Comparison of ENCODE assay signal across 8 cellular contexts in the genomic region with DNA sequence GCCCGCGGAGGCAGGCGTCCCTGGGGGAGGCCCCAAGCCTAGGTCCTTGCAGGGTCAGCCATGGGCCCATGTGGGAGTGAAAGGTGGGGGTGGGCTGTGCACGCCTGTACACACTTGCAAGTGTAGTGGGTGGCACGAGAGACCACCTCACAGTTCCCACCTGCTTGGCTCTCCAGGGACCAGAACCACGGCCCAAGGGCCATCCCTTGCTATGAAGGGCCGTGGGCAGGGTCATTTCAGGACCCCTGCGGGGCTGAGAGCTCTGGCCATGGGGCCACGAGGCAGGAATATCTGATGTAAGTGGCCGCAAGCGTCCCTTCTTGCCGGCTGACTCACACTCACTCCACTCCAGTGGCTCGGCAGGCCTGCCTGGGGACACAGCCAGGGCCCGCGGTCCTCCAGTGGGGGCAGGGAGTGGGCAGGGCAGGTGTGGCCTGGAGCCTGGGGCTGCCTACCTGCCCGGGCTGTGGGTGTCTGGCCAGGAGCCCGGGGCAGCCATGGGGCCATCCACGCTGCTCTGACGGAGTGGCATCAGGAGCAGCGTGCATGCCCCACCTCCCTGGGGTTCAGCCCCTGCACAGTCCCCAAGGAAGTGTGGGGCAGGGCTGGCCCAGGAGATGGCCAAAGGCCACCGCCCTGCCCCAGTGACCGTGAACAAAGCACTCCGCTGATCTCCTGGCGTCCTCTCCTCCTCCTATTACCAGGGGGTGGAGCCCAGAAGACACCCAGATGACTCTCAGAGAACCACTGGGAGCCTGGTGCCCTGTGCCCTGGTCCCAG. TPM values are rescaled to one million over a fixed set of nuclear protein-coding genes. Genes with fewer than 3 reads are reported as not detected.
DNase-seq lines count a peak whose midpoint lies in the region; ATAC-seq and TF ChIP-seq lines count a peak whose summit lies in the region.

No MANE protein-coding gene starts in this region.

- no peaks in the 10 kb centered on the region for H3K9me3 ChIP-seq in ectodermal cell (ENCODE audit: control insufficient read depth, low read length)

- H3K27ac ChIP-seq in ectodermal cell (ENCODE audit: insufficient read depth, low read depth, low read length, poor library complexity, severe bottlenecking) (peak overlapping the region; percentile 96), urinary bladder (ENCODE audit: low read depth) (peak overlapping the region; percentile 99)

- no peaks in the 10 kb centered on the region for H3K27me3 Mint-ChIP-seq in activated CD4-positive, alpha-beta T cell treated with anti-CD3 and anti-CD28 coated beads, Interleukin-2, amount 10 ng/mL, durations not matched to agents 7 days and 5 days
- no peaks in the 10 kb centered on the region for H3K27me3 Mint-ChIP-seq in mesothelial cell of epicardium (ENCODE audit: low read depth)

- peak overlapping the region; percentile 95 for H3K27ac Mint-ChIP-seq in activated CD4-positive, alpha-beta T cell treated with anti-CD3 and anti-CD28 coated beads, Interleukin-2, amount 10 ng/mL, durations not matched to agents 7 days and 5 days
- peak overlapping the region; percentile 99 for H3K27ac Mint-ChIP-seq in mesothelial cell of epicardium

- ATAC-seq in GM19452 (IDR thresholded peaks at IDR 0.05; ENCODE audit: unreplicated experiment), result no peak
- no peak for ATAC-seq in GM18870 (IDR thresholded peaks at IDR 0.05; ENCODE audit: unreplicated experiment)

- DNase-seq in activated CD4-positive, alpha-beta T cell treated with anti-CD3 and anti-CD28 coated beads, Interleukin-2, amount 10 ng/mL, durations not matched to agents 7 days and 5 days, result no peak
- DNase-seq in activated CD4-positive, alpha-beta T cell treated with anti-CD3 and anti-CD28 coated beads, Interleukin-2, amount 50 U/mL, for 1 hour, result no peak
- DNase-seq in RPMI7951 (ENCODE audit: low read depth) (peak; percentile 88), mesothelial cell of epicardium (ENCODE audit: low spot score in 2 of 2, unreplicated experiment in 2 of 2) (no peak)

- peaks cover 60% of the 10 kb centered on the region for H3K4me1 Mint-ChIP-seq in activated CD4-positive, alpha-beta T cell treated with anti-CD3 and anti-CD28 coated beads, Interleukin-2, amount 10 ng/mL, durations not matched to agents 7 days and 5 days
- H3K4me1 Mint-ChIP-seq in mesothelial cell of epicardium, result peaks cover 45% of the 10 kb centered on the region

- CTCF ChIA-PET in activated CD4-positive, alpha-beta T cell treated with anti-CD3 and anti-CD28 coated beads, Interleukin-2, amount 10 ng/mL, durations not matched to agents 7 days and 5 days (lab: Charles Lee), result interaction anchor here (0.6 to 2.8 kb wide), 3 partner anchors 8 to 127 kb away, joined by 3 to 12 read pairs (median 4); no protein-coding TSS in a partner anchor

- POLR2A ChIA-PET in activated CD4-positive, alpha-beta T cell treated with anti-CD3 and anti-CD28 coated beads, Interleukin-2, amount 10 ng/mL, durations not matched to agents 7 days and 5 days (lab: Charles Lee), result no interaction called here

- 72 to 74% methylated on average over 24 of the region's 24 CpGs for WGBS in ectodermal cell, 2 experiments
- 41% methylated on average over 24 of the region's 24 CpGs for WGBS in urinary bladder

- H3K4me3 ChIP-seq in ectodermal cell (ENCODE audit: insufficient read depth, low read depth, low read length), result peak overlapping the region; percentile 14
- H3K4me3 ChIP-seq in urinary bladder (ENCODE audit: low read depth, low read length), result no peak overlapping the region

- H3K36me3 ChIP-seq in ectodermal cell (ENCODE audit: control insufficient read depth, insufficient read depth, low read length), result no peaks in the 10 kb centered on the region
- H3K36me3 ChIP-seq in urinary bladder (ENCODE audit: insufficient read depth), result no peaks in the 10 kb centered on the region

- no peaks in the 10 kb centered on the region for H3K9me3 Mint-ChIP-seq in activated CD4-positive, alpha-beta T cell treated with anti-CD3 and anti-CD28 coated beads, Interleukin-2, amount 10 ng/mL, durations not matched to agents 7 days and 5 days
- H3K9me3 Mint-ChIP-seq in mesothelial cell of epicardium, result no peaks in the 10 kb centered on the region

- peaks cover 2% of the 10 kb centered on the region for H3K36me3 Mint-ChIP-seq in activated CD4-positive, alpha-beta T cell treated with anti-CD3 and anti-CD28 coated beads, Interleukin-2, amount 10 ng/mL, durations not matched to agents 7 days and 5 days (ENCODE audit: low read depth)
- H3K36me3 Mint-ChIP-seq in mesothelial cell of epicardium, result no peaks in the 10 kb centered on the region

- H3K4me1 ChIP-seq in ectodermal cell (ENCODE audit: control insufficient read depth, insufficient read depth, low read length) (peaks cover 42% of the 10 kb centered on the region), urinary bladder (ENCODE audit: insufficient read depth) (peaks cover 6% of the 10 kb centered on the region)

- no peaks in the 10 kb centered on the region for H3K27me3 ChIP-seq in ectodermal cell (ENCODE audit: control insufficient read depth, insufficient read depth, low read length, poor library complexity, severe bottlenecking)

- no peak for TF ChIP-seq CTCF in mesothelial cell of epicardium (IDR thresholded peaks at IDR 0.05; ENCODE audit: unreplicated experiment)

- peak overlapping the region; percentile 91 for H3K4me3 Mint-ChIP-seq in activated CD4-positive, alpha-beta T cell treated with anti-CD3 and anti-CD28 coated beads, Interleukin-2, amount 10 ng/mL, durations not matched to agents 7 days and 5 days
- peak overlapping the region; percentile 82 for H3K4me3 Mint-ChIP-seq in mesothelial cell of epicardium

RNA-seq across cellular contexts. Expression of a gene that starts 8.6 kb away (rescaled TPM):
- total RNA-seq in activated CD4-positive, alpha-beta T cell treated with anti-CD3 and anti-CD28 coated beads, Interleukin-2, amount 10 ng/mL, durations not matched to agents 7 days and 5 days, result 100 to 1,000 TPM; 198 to 228 TPM
- total RNA-seq in RPMI7951 (2014; rRNA removed; shearing (Covaris generic)), result 52.0 and 54.4 TPM in 2 replicates
- polyA plus RNA-seq in ectodermal cell (2013, experiment 1 of 4), result 140 TPM
- polyA plus RNA-seq in ectodermal cell (2013, experiment 2 of 4), result 134 TPM
- 108 TPM for polyA plus RNA-seq in ectodermal cell (2013, experiment 3 of 4)
- 109 TPM for polyA plus RNA-seq in ectodermal cell (2013, experiment 4 of 4)
- 92.6 to 97.1 TPM (median 95.9 TPM) in 3 replicates for total RNA-seq in mesothelial cell of epicardium
- 21.5 TPM for total RNA-seq in urinary bladder
- polyA plus RNA-seq in urinary bladder, result 144 TPM

RNA-seq across cellular contexts. Expression of a gene that starts 36.5 kb away (rescaled TPM):
- 100 to 1,000 TPM; 217 to 239 TPM for total RNA-seq in activated CD4-positive, alpha-beta T cell treated with anti-CD3 and anti-CD28 coated beads, Interleukin-2, amount 10 ng/mL, durations not matched to agents 7 days and 5 days
- total RNA-seq in RPMI7951 (2014; rRNA removed; shearing (Covaris generic)), result 24.2 and 26.6 TPM in 2 replicates
- polyA plus RNA-seq in ectodermal cell (2013, experiment 1 of 4), result 21.5 TPM
- polyA plus RNA-seq in ectodermal cell (2013, experiment 2 of 4), result 23.6 TPM
- 12.7 TPM for polyA plus RNA-seq in ectodermal cell (2013, experiment 3 of 4)
- polyA plus RNA-seq in ectodermal cell (2013, experiment 4 of 4), result 14.2 TPM
- total RNA-seq in mesothelial cell of epicardium (33.0 to 34.7 TPM (median 34.1 TPM) in 3 replicates), urinary bladder (15.9 TPM)
- 40.1 TPM for polyA plus RNA-seq in urinary bladder

RNA-seq across cellular contexts. Expression of a gene that starts 37.1 kb away (rescaled TPM):
- total RNA-seq in activated CD4-positive, alpha-beta T cell treated with anti-CD3 and anti-CD28 coated beads, Interleukin-2, amount 10 ng/mL, durations not matched to agents 7 days and 5 days, result 1 to 10 TPM; 7.5 to 9.9 TPM
- 1.4 and 2.2 TPM in 2 replicates for total RNA-seq in RPMI7951 (2014; rRNA removed; shearing (Covaris generic))
- 3.4 TPM for polyA plus RNA-seq in ectodermal cell (2013, experiment 1 of 4)
- 3.9 TPM for polyA plus RNA-seq in ectodermal cell (2013, experiment 2 of 4)
- polyA plus RNA-seq in ectodermal cell (2013, experiment 3 of 4), result 2.7 TPM
- 3.1 TPM for polyA plus RNA-seq in ectodermal cell (2013, experiment 4 of 4)
- 11.0 to 14.4 TPM (median 13.8 TPM) in 3 replicates for total RNA-seq in mesothelial cell of epicardium
- total RNA-seq in urinary bladder, result 1.5 TPM
- polyA plus RNA-seq in urinary bladder, result 9.2 TPM

RNA-seq across cellular contexts. Expression of a gene that starts 44.1 kb away (rescaled TPM):
- 10 to 100 TPM; 61.3 to 66.3 TPM for total RNA-seq in activated CD4-positive, alpha-beta T cell treated with anti-CD3 and anti-CD28 coated beads, Interleukin-2, amount 10 ng/mL, durations not matched to agents 7 days and 5 days
- 37.0 and 42.1 TPM in 2 replicates for total RNA-seq in RPMI7951 (2014; rRNA removed; shearing (Covaris generic))
- 146 TPM for polyA plus RNA-seq in ectodermal cell (2013, experiment 1 of 4)
- 144 TPM for polyA plus RNA-seq in ectodermal cell (2013, experiment 2 of 4)
- polyA plus RNA-seq in ectodermal cell (2013, experiment 3 of 4), result 130 TPM
- polyA plus RNA-seq in ectodermal cell (2013, experiment 4 of 4), result 138 TPM
- total RNA-seq in mesothelial cell of epicardium (112 to 118 TPM (median 114 TPM) in 3 replicates), urinary bladder (38.0 TPM)
- 83.0 TPM for polyA plus RNA-seq in urinary bladder
